ENCODE assay signal across 8 cellular contexts in the genomic region with DNA sequence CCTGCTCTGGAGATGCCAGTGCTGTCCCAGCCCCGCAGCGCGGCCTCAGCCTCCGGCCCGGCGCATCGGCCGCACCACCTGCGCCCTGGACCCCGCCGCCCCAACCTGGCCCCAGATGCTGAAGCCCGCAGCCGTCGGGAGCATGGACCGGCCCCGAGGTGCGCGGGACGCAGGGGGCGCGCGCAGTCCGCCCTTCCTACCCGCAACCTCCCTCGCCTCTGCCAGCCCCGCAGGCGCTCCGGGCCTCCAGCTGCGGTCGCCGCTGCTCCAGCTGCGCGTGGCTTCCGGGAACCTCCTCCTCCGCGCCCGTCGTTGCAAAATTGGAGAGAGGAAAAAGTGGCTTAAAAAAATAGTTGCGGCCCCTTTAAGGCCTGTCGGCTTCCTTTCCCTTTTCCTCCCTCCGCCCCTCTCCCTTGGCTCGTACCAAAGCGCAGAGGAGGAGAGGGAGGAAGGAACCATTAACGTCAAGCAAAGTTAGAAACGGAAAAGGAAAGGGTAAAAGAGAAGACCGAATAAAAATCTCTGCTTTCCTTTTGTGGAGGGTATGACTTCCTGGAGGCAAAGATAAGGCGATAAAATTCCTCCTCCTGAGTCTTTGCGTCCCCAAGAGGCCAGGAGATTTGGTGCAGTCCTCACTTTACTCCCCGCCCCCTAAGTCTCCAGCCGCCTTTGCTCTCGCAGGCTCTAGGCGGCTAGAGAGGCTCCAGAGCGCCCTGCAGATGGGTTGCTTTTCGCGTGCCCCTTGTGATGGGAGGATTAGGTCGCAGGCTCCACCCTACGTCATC. TPM values are rescaled to one million over a fixed set of nuclear protein-coding genes. Genes with fewer than 3 reads are reported as not detected.
A peak's percentile ranks its signal among the peaks of the same experiment; 100 is the strongest.
DNase-seq lines count a peak whose midpoint lies in the region; FAIRE-seq and TF ChIP-seq lines count a peak whose summit lies in the region.

A gene with protein sequence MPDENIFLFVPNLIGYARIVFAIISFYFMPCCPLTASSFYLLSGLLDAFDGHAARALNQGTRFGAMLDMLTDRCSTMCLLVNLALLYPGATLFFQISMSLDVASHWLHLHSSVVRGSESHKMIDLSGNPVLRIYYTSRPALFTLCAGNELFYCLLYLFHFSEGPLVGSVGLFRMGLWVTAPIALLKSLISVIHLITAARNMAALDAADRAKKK (minus strand): TSS at position 343 of the 785 bp plus-strand sequence. CDS start 369 bp downstream, outside the sequence.

- peaks cover 7% of the 10 kb centered on the region for H3K36me3 Mint-ChIP-seq in activated naive CD4-positive, alpha-beta T cell treated with anti-CD3 and anti-CD28 coated beads for 36 hours (ENCODE audit: low read depth)

- peak within 1 kb of the TSS; percentile 75 for H3K4me2 ChIP-seq in neuronal stem cell (ENCODE audit: insufficient read depth, low read length, poor library complexity, severe bottlenecking)

- H3K9ac ChIP-seq in neuronal stem cell (ENCODE audit: low read depth, low read length, poor library complexity): peak within 1 kb of the TSS; percentile 92

- no peaks in the 10 kb centered on the region for H3K9me3 ChIP-seq in neuronal stem cell (replicated peaks in 1 of 2; ENCODE audit: control insufficient read depth in 2 of 2, insufficient read depth in 1 of 2, low read depth in 1 of 2, low read length in 2 of 2)

- FAIRE-seq in frontal cortex (lab: Jason Lieb, UNC): no peak

- no peak within 1 kb of the TSS for H3K4ac ChIP-seq in neuronal stem cell (ENCODE audit: low read length)

- peak within 1 kb of the TSS; percentile 96 for H2BK5ac ChIP-seq in neuronal stem cell (ENCODE audit: low read length)

- CTCF ChIA-PET in HEK293T (lab: Yijun Ruan, JAX): interaction anchor here (1.0 to 1.1 kb wide), 4 partner anchors 11 to 99 kb away, joined by 3 to 4 read pairs (median 3); a partner anchor contains a TSS
- CTCF ChIA-PET in activated naive CD4-positive, alpha-beta T cell treated with anti-CD3 and anti-CD28 coated beads for 36 hours (lab: Charles Lee): interaction anchor here (0.6 to 1.5 kb wide), 5 partner anchors 15 to 170 kb away, joined by 3 to 5 read pairs (median 4); no protein-coding TSS in a partner anchor

- peak within 1 kb of the TSS; percentile 92 for H2AFZ ChIP-seq in neuronal stem cell (ENCODE audit: low read length)

- no peak within 1 kb of the TSS for H2BK12ac ChIP-seq in neuronal stem cell (ENCODE audit: low read length)

- peaks cover 4 to 8% of the 10 kb centered on the region in 2 donors for H3K4me1 ChIP-seq in neuronal stem cell (ENCODE audit: control insufficient read depth in 2 of 2, insufficient read depth in 1 of 2, low read depth in 1 of 2, low read length in 2 of 2)

- no CpG with 5 or more reads among the region's 57 CpGs for WGBS in neuronal stem cell (ENCODE audit: extremely low coverage in 2 of 2, insufficient read length in 2 of 2, insufficient replicate concordance in 1 of 2), 2 donors

- DNase-seq in GM04504 (ENCODE audit: low read depth): peak; percentile 93
- peak; percentile 99 for DNase-seq in HEK293T (ENCODE audit: extremely low spot score)
- DNase-seq in NAMALWA (ENCODE audit: low spot score): peak; percentile 98
- peak; percentile 98 for DNase-seq in SK-N-DZ (ENCODE audit: low spot score)
- peak; percentile 96 for DNase-seq in activated naive CD4-positive, alpha-beta T cell treated with anti-CD3 and anti-CD28 coated beads for 36 hours
- DNase-seq in frontal cortex (ENCODE audit: low spot score in 2 of 2): peak; percentile 89 to 91
- peak; percentile 97 for DNase-seq in neuronal stem cell (ENCODE audit: low spot score)

- intact Hi-C loops in activated naive CD4-positive, alpha-beta T cell treated with anti-CD3 and anti-CD28 coated beads for 36 hours (cut with micrococcal nuclease): loop anchor here (1.0 to 5.0 kb wide), 11 partner anchors 36 to 163 kb away; a partner anchor contains a TSS

- no peak for TF ChIP-seq CTCF in subcutaneous adipose tissue (IDR thresholded peaks at IDR 0.05; ENCODE audit: low read depth)

- peaks cover 7% of the 10 kb centered on the region for H3K79me1 ChIP-seq in neuronal stem cell (ENCODE audit: low read depth, low read length)

- peak within 1 kb of the TSS; percentile 83 for H4K8ac ChIP-seq in neuronal stem cell (ENCODE audit: low read depth, low read length)

- H3K27ac ChIP-seq in neuronal stem cell (replicated peaks; ENCODE audit: low read length): peak within 1 kb of the TSS; percentile 55

- H2BK15ac ChIP-seq in neuronal stem cell (ENCODE audit: low read length): peak within 1 kb of the TSS; percentile 94

- peak within 1 kb of the TSS; percentile 77 for H3K14ac ChIP-seq in neuronal stem cell (ENCODE audit: low read length)

- H3K4me1 Mint-ChIP-seq in activated naive CD4-positive, alpha-beta T cell treated with anti-CD3 and anti-CD28 coated beads for 36 hours (ENCODE audit: low read depth): peaks cover 22% of the 10 kb centered on the region

- H3K9me3 Mint-ChIP-seq in activated naive CD4-positive, alpha-beta T cell treated with anti-CD3 and anti-CD28 coated beads for 36 hours: no peaks in the 10 kb centered on the region

- POLR2A ChIA-PET in HEK293T (lab: Yijun Ruan, JAX): interaction anchor here (0.7 to 2.5 kb wide), 9 partner anchors 9 to 110 kb away, joined by 3 to 8 read pairs (median 4); a partner anchor contains a TSS

- H3K36me3 ChIP-seq in neuronal stem cell (replicated peaks in 1 of 2; ENCODE audit: control insufficient read depth in 2 of 2, insufficient read depth in 2 of 2, low read length in 2 of 2): peaks cover 20 to 22% of the 10 kb centered on the region in 2 donors

- H3K27ac Mint-ChIP-seq in activated naive CD4-positive, alpha-beta T cell treated with anti-CD3 and anti-CD28 coated beads for 36 hours: peak within 1 kb of the TSS; percentile 99

- peak within 1 kb of the TSS; percentile 95 for H3K4me3 Mint-ChIP-seq in activated naive CD4-positive, alpha-beta T cell treated with anti-CD3 and anti-CD28 coated beads for 36 hours

- H3K27me3 ChIP-seq in neuronal stem cell (ENCODE audit: control insufficient read depth in 3 of 3, insufficient read depth in 3 of 3, low read depth in 1 of 3, low read length in 3 of 3): no peaks in the 10 kb centered on the region

- H2BK120ac ChIP-seq in neuronal stem cell (ENCODE audit: low read depth, low read length): peak within 1 kb of the TSS; percentile 56

- H3K4me3 ChIP-seq in neuronal stem cell (ENCODE audit: low read length in 2 of 2): peak within 1 kb of the TSS; percentile 77 to 96

- H4K91ac ChIP-seq in neuronal stem cell (ENCODE audit: low read depth, low read length, poor library complexity): no peak within 1 kb of the TSS

- H3K23ac ChIP-seq in neuronal stem cell (ENCODE audit: low read depth, low read length, poor library complexity): peak within 1 kb of the TSS; percentile 94

- H3K18ac ChIP-seq in neuronal stem cell (ENCODE audit: low read length): peak within 1 kb of the TSS; percentile 91

- H2AK5ac ChIP-seq in neuronal stem cell (ENCODE audit: low read depth, low read length): peak within 1 kb of the TSS; percentile 87

- no peaks in the 10 kb centered on the region for H3K27me3 Mint-ChIP-seq in activated naive CD4-positive, alpha-beta T cell treated with anti-CD3 and anti-CD28 coated beads for 36 hours (ENCODE audit: low read depth)

TF ChIP-seq in HEK293T, 16 proteins besides CTCF, POLR2A, EP300 and RAD21:
- TF ChIP-seq BHLHE40 (IDR thresholded peaks at IDR 0.05; ENCODE audit: borderline replicate concordance): peak; percentile 99
- peak; percentile 98 for TF ChIP-seq FOXM1 (IDR thresholded peaks at IDR 0.05; ENCODE audit: borderline replicate concordance)
- TF ChIP-seq L3MBTL2 (conservative IDR thresholded peaks at IDR 0.05): no peak
- TF ChIP-seq CTBP1 (IDR thresholded peaks at IDR 0.05; ENCODE audit: borderline replicate concordance): peak; percentile 66; the same call in 1 of the 2 replicates
- TF ChIP-seq FOXK2 (IDR thresholded peaks at IDR 0.05): no peak
- no peak for TF ChIP-seq TARDBP (IDR thresholded peaks at IDR 0.05)
- TF ChIP-seq ELF4 (IDR thresholded peaks at IDR 0.05): peak; percentile 86

RNA-seq across cellular contexts. Expression of the gene that starts here (rescaled TPM):
- 72.6 and 90.4 TPM in 2 replicates for polyA plus RNA-seq in SK-N-DZ (2014; cell fraction: cytosol; rRNA removed)
- polyA plus RNA-seq in SK-N-DZ (2014; cell fraction: nucleus; rRNA removed): 63.9 and 67.8 TPM in 2 replicates
- 10 to 100 TPM; 29.0 to 31.0 TPM for total RNA-seq in activated naive CD4-positive, alpha-beta T cell treated with anti-CD3 and anti-CD28 coated beads for 36 hours
- 53.4 TPM for total RNA-seq in frontal cortex
- 38.7 TPM for polyA plus RNA-seq in neuronal stem cell (2013, experiment 1 of 2)
- 37.4 TPM for polyA plus RNA-seq in neuronal stem cell (2013, experiment 2 of 2)
- 100 to 1,000 TPM in 1 of 4 donors, 10 to 100 TPM in 3; 57.7 to 107 (median 94.7) TPM for total RNA-seq in subcutaneous adipose tissue

Comparison
In these comparisons a context has a peak if more than half of its experiments do, and no peak if none do; other contexts are left out.
1. Peak in every context shown above with its lines: DNase-seq, H3K4me3 ChIP-seq and H3K27ac ChIP-seq.